Comparison of ENCODE assay signal across 19 cellular contexts in genomic region chr14:40842816-40843215, GRCh38.
DNase-seq lines count a peak whose midpoint lies in the region; TF ChIP-seq lines count a peak whose summit lies in the region.
"Had no signal": no experiment of that assay in that cellular context is flagged by ENCODE, and none has a peak within 500 bp of the region (broad histone marks: within the 10 kb centered on the region; RNA-seq: fewer than 3 reads in every experiment).

No MANE protein-coding gene starts in this region.

- H3K4me1 Mint-ChIP-seq in endodermal cell (peaks cover 12% of the 10 kb centered on the region), neural progenitor cell (peaks cover 6% of the 10 kb centered on the region)
- H3K4me1 Mint-ChIP-seq: CD14-positive monocyte; CD4-positive, alpha-beta memory T cell; CD4-positive, CD25-positive, alpha-beta regulatory T cell; CD8-positive, alpha-beta memory T cell had no signal

- no peaks in the 10 kb centered on the region for H3F3A ChIP-seq in neural progenitor cell (ENCODE audit: low read depth)

- H4K20me1 ChIP-seq in neural progenitor cell (ENCODE audit: low read depth), result no peaks in the 10 kb centered on the region
- H4K20me1 ChIP-seq: BLaER1 had no signal

- H3K36me3 Mint-ChIP-seq in endodermal cell (ENCODE audit: low read depth), result no peaks in the 10 kb centered on the region
- H3K36me3 Mint-ChIP-seq in neural progenitor cell, result no peaks in the 10 kb centered on the region
- H3K36me3 Mint-ChIP-seq: CD14-positive monocyte; CD4-positive, alpha-beta memory T cell; CD4-positive, CD25-positive, alpha-beta regulatory T cell; CD8-positive, alpha-beta memory T cell had no signal

- H3K4me3 ChIP-seq in HUES6 (ENCODE audit: low read depth, low read length) (no peak overlapping the region), endodermal cell (ENCODE audit: low read length) (no peak overlapping the region), neural progenitor cell (no peak overlapping the region)
- H3K4me3 ChIP-seq: BLaER1 had no signal

- H3K9ac ChIP-seq in HUES6 (ENCODE audit: low read length), result no peak overlapping the region
- H3K9ac ChIP-seq in endodermal cell (ENCODE audit: extremely low read depth, low read length, poor library complexity, severe bottlenecking), result no peak overlapping the region
- H3K9ac ChIP-seq in neural progenitor cell, result no peak overlapping the region
- H3K9ac ChIP-seq: BLaER1 had no signal

- H3K9me3 Mint-ChIP-seq in endodermal cell (no peaks in the 10 kb centered on the region), neural progenitor cell (no peaks in the 10 kb centered on the region)

- H3K27me3 ChIP-seq in HUES6 (ENCODE audit: control insufficient read depth, insufficient read depth, low read length) (no peaks in the 10 kb centered on the region), endodermal cell (ENCODE audit: control insufficient read depth, insufficient read depth, low read length, poor library complexity, severe bottlenecking) (no peaks in the 10 kb centered on the region), neural progenitor cell (no peaks in the 10 kb centered on the region)
- H3K27me3 ChIP-seq: BE2C, BLaER1 had no signal

- peak overlapping the region; percentile 42; the same call in 1 of the 2 replicates for H3K27ac ChIP-seq in HUES6 (ENCODE audit: low read depth, low read length)
- H3K27ac ChIP-seq in endodermal cell (ENCODE audit: low read depth, low read length), result peak overlapping the region; percentile 1
- no peak overlapping the region for H3K27ac ChIP-seq in neural progenitor cell
- H3K27ac ChIP-seq: BLaER1 had no signal

- H3K9me3 ChIP-seq in HUES6 (ENCODE audit: control insufficient read depth, insufficient read depth, low read depth, low read length), result no peaks in the 10 kb centered on the region
- H3K9me3 ChIP-seq in endodermal cell (ENCODE audit: control insufficient read depth, low read length), result no peaks in the 10 kb centered on the region
- no peaks in the 10 kb centered on the region for H3K9me3 ChIP-seq in neural progenitor cell (ENCODE audit: low read depth)
- H3K9me3 ChIP-seq: BE2C, BLaER1 had no signal

- no peaks in the 10 kb centered on the region for H3K27me3 Mint-ChIP-seq in endodermal cell (ENCODE audit: insufficient read depth)
- peaks cover 2% of the 10 kb centered on the region for H3K27me3 Mint-ChIP-seq in neural progenitor cell (ENCODE audit: insufficient read depth, low read depth)
- H3K27me3 Mint-ChIP-seq: CD4-positive, alpha-beta memory T cell; CD4-positive, CD25-positive, alpha-beta regulatory T cell; CD8-positive, alpha-beta memory T cell had no signal

- no peaks in the 10 kb centered on the region for H3K79me2 ChIP-seq in neural progenitor cell (ENCODE audit: low read depth)

- H3K4me1 ChIP-seq in HUES6 (ENCODE audit: control insufficient read depth, insufficient read depth, low read length), result no peaks in the 10 kb centered on the region; the same call in 1 of the 2 replicates
- peaks cover 8% of the 10 kb centered on the region for H3K4me1 ChIP-seq in endodermal cell (ENCODE audit: control insufficient read depth, insufficient read depth, low read length)
- peaks cover 8% of the 10 kb centered on the region for H3K4me1 ChIP-seq in neural progenitor cell
- H3K4me1 ChIP-seq: BE2C had no signal

- H3K4me2 ChIP-seq in neural progenitor cell, result no peak overlapping the region
- H3K4me2 ChIP-seq: BLaER1 had no signal

- TF ChIP-seq CTCF in endodermal cell (conservative IDR thresholded peaks at IDR 0.05) (no peak), neural progenitor cell (IDR thresholded peaks at IDR 0.05) (no peak)

- no peak for DNase-seq in endodermal cell
- no peak for DNase-seq in neural progenitor cell (ENCODE audit: low spot score)
- no peak for DNase-seq in HT-29 (ENCODE audit: low spot score)
- no peak for DNase-seq in pons (ENCODE audit: low spot score)
- no peak for DNase-seq in activated effector memory CD4-positive, alpha-beta T cell treated with anti-CD3 and anti-CD28 coated beads, Interleukin-2, amount 50 U/mL, for 16 hours
- DNase-seq: 8988T; ACHN; BE2C; C1 segment of cervical spinal cord; Calu3; CD4-positive, alpha-beta memory T cell; CD4-positive, CD25-positive, alpha-beta regulatory T cell; CD8-positive, alpha-beta memory T cell; COR-L47; DMS79 treated with DMSO at 0.1 percent for 48 hours; GF-D8 had no signal

- H3K4me3 Mint-ChIP-seq in endodermal cell, result no peak overlapping the region
- H3K4me3 Mint-ChIP-seq in neural progenitor cell, result no peak overlapping the region
- H3K4me3 Mint-ChIP-seq: CD14-positive monocyte; CD4-positive, alpha-beta memory T cell; CD4-positive, CD25-positive, alpha-beta regulatory T cell; CD8-positive, alpha-beta memory T cell had no signal

- peak overlapping the region; percentile 60 for H2AFZ ChIP-seq in neural progenitor cell (replicated peaks)

- H3K27ac Mint-ChIP-seq in endodermal cell (no peak overlapping the region), neural progenitor cell (no peak overlapping the region)
- H3K27ac Mint-ChIP-seq: CD14-positive monocyte; CD4-positive, alpha-beta memory T cell; CD4-positive, CD25-positive, alpha-beta regulatory T cell; CD8-positive, alpha-beta memory T cell had no signal

- H3K36me3 ChIP-seq in HUES6 (ENCODE audit: control insufficient read depth, insufficient read depth, low read length) (no peaks in the 10 kb centered on the region), endodermal cell (ENCODE audit: control insufficient read depth, insufficient read depth, low read length) (no peaks in the 10 kb centered on the region), neural progenitor cell (no peaks in the 10 kb centered on the region)
- H3K36me3 ChIP-seq: BE2C, BLaER1 had no signal
